Comparison of ENCODE assay signal across 20 cellular contexts in the genomic region with DNA sequence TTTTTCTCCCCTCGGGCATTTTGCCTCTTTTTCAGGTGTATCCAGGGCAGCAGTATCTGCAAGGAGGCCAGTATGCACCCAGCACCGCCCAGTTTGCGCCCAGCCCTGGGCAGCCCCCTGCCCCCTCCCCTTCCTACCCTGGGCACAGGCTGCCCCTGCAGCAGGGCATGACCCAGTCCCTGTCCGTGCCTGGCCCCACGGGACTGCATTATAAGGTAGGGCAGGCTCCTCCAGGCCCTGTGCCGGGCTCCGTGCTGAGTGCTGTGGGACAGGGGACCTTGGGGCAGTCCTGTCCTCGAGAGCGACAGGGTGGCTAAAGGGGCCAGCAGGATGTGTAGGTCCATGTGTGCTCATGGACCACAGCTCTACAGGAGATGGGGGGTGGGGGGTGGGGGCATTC.
"Had no signal": no experiment of that assay in that cellular context is flagged by ENCODE, and none has a peak within 500 bp of the region (broad histone marks: within the 10 kb centered on the region; RNA-seq: fewer than 3 reads in every experiment).

No MANE protein-coding gene starts in this region.

- DNase-seq: dermis blood vessel endothelial cell; effector memory CD4-positive, alpha-beta T cell; erythroblast; esophagus squamous epithelium; foreskin melanocyte; kidney; left cardiac atrium; left lung; mesenchymal stem cell; mucosa of descending colon; naive B cell; stimulated activated CD4-positive, alpha-beta T cell treated with anti-CD3 and anti-CD28 coated beads, Interleukin-2, amount 100 ng/mL, for 24 hours; stimulated activated CD4-positive, alpha-beta T cell treated with anti-CD3 and anti-CD28 coated beads, Interleukin-4, amount 100 ng/mL, for 24 hours; stimulated activated naive CD4-positive, alpha-beta T cell treated with Interleukin-2 at 50 U/mL for 16 hours; stomach; thyroid gland; trophoblast cell had no signal

- ATAC-seq: left cardiac atrium; left lung; mucosa of descending colon; natural killer cell treated with Interleukin-12 subunit alpha and Interleukin-12 subunit beta and Interleukin-15 and Interleukin-18, amount 100 ng/mL, for 72 hours; sciatic nerve; stimulated activated effector memory CD8-positive, alpha-beta T cell treated with anti-CD3 and anti-CD28 coated beads, Interleukin-12 subunit alpha, Interleukin-12 subunit beta, amount 100 ng/mL, for 72 hours had no signal
